Comparison of ENCODE assay signal across 15 cellular contexts in the genomic region with DNA sequence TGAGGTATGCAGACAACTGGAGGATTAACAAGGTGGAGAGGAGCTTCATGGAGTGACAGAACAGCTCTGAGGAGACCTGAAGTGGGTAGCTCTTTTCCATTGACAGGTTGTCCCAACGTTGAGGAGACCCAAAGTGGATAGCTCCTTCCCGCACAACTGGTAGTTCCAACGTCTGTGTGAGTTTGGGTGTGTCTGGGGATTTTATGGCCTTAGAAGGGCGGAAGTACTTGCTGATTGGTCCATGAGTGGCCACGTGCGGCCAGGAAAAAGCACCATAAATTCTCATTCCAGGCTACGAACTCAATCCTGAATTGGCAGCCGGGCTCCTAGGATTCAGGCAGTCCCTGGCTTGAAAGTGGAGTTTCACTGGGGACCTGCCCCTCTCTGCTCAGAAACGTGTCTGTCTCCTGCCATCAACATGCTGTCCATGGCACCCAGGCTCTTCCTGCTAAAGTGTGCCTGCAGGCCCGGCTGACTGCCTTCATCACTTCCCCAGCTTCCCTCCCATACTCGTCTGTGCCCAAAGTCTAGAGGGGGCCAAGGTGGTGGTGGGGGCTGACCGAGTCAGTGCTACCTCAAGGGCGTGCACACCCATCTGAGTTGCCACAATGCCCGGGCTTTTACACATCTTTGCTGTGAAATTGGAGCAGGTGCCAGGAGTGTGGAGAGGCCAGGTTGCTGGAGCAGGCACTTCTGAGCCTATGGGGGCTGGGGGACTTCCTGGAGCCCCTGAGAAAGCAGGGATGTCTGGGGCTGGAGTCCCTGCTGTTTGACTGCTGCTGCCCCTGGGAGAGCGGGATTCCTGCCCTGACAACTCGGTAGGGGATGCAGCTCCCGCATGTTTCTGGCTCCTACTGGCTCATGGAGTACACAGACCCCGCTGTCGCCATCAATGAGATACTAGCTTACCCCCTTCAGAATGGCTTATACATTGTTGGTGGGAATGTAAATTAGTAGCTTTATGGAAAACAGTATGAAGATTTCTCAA.
DNase-seq lines count a peak whose midpoint lies in the region; ATAC-seq, FAIRE-seq and TF ChIP-seq lines count a peak whose summit lies in the region.
"Had no signal": no experiment of that assay in that cellular context is flagged by ENCODE, and none has a peak within 500 bp of the region (broad histone marks: within the 10 kb centered on the region; RNA-seq: fewer than 3 reads in every experiment).

No MANE protein-coding gene starts in this region.

- intact Hi-C loops in kidney (cut with DNase I) (no loop called here), upper lobe of right lung (cut with DNase I) (no loop called here)

- H3K9me3 ChIP-seq in kidney (ENCODE audit: control insufficient read depth in 1 of 2, low read length in 2 of 2) (no peaks in the 10 kb centered on the region), upper lobe of right lung (no peaks in the 10 kb centered on the region)
- H3K9me3 ChIP-seq: BE2C had no signal

- H3K27me3 ChIP-seq in upper lobe of right lung: no peaks in the 10 kb centered on the region
- H3K27me3 ChIP-seq: BE2C had no signal

- DNase-seq in H4 (ENCODE audit: low spot score) (peak; percentile 51), NCI-H2227 treated with DMSO at 0.1 percent for 48 hours (lab: John Stamatoyannopoulos, UW) (peak; percentile 34), kidney (peak; percentile 40), upper lobe of right lung (peak; percentile 54), EL (no peak), GM20000 (ENCODE audit: low spot score) (no peak)
- DNase-seq: BE2C; CD4-positive, alpha-beta memory T cell; DMS53 had no signal

- no peak for FAIRE-seq in kidney (lab: Jason Lieb, UNC)
- FAIRE-seq: A549, D721Med, GM12878 had no signal

- peak; percentile 25 for ATAC-seq in upper lobe of right lung
- no peak for ATAC-seq in GM18498 (IDR thresholded peaks at IDR 0.05; ENCODE audit: unreplicated experiment)
- ATAC-seq: A549, GM12878 had no signal

- TF ChIP-seq CTCF in kidney (IDR thresholded peaks at IDR 0.05; ENCODE audit: borderline replicate concordance, extremely low read depth, insufficient read depth) (no peak), upper lobe of right lung (IDR thresholded peaks at IDR 0.05) (no peak), GM20000 (IDR thresholded peaks at IDR 0.05; ENCODE audit: extremely low read depth, missing control alignments) (no peak)

- H3K27ac ChIP-seq in kidney (ENCODE audit: low read depth in 2 of 2, low read length in 2 of 2): no peak overlapping the region
- H3K27ac ChIP-seq in upper lobe of right lung: no peak overlapping the region
- H3K27ac ChIP-seq: A549, C4-2B, KMS-11 had no signal

- no peaks in the 10 kb centered on the region for H3K36me3 ChIP-seq in kidney (ENCODE audit: control insufficient read depth in 1 of 2, insufficient read depth in 2 of 2, low read length in 2 of 2)
- H3K36me3 ChIP-seq in upper lobe of right lung: no peaks in the 10 kb centered on the region
- H3K36me3 ChIP-seq: BE2C had no signal

- no peak overlapping the region for H3K9ac ChIP-seq in kidney (ENCODE audit: low read length in 2 of 2)
- H3K9ac ChIP-seq: KMS-11 had no signal

- H3K4me1 ChIP-seq in kidney (ENCODE audit: control insufficient read depth in 1 of 2, insufficient read depth in 1 of 2, low read depth in 1 of 2, low read length in 2 of 2): no peaks in the 10 kb centered on the region
- H3K4me1 ChIP-seq in upper lobe of right lung: no peaks in the 10 kb centered on the region
- H3K4me1 ChIP-seq: A549, BE2C had no signal

- no peak overlapping the region for H3K4me3 ChIP-seq in kidney (ENCODE audit: low read length in 2 of 2)
- no peak overlapping the region for H3K4me3 ChIP-seq in upper lobe of right lung
- H3K4me3 ChIP-seq: A549, GM12878 had no signal

Comparison
In these comparisons a context has a peak if more than half of its experiments do, and no peak if none do; other contexts are left out.
1. DNase-seq: peak in H4 (single experiment), NCI-H2227 treated with DMSO at 0.1 percent for 48 hours (single experiment), kidney (single experiment) and upper lobe of right lung (single experiment); none in EL (single experiment) and GM20000 (single experiment).